Comparison of ENCODE assay signal across 8 cellular contexts in genomic region chr11:117098269-117099231, GRCh38. TPM values are rescaled to one million over a fixed set of nuclear protein-coding genes. Genes with fewer than 3 reads are reported as not detected.
A peak's percentile ranks its signal among the peaks of the same experiment; 100 is the strongest.
DNase-seq lines count a peak whose midpoint lies in the region; ATAC-seq, FAIRE-seq and TF ChIP-seq lines count a peak whose summit lies in the region.

Gene SIK3 (minus strand): TSS chr11:117098428. CDS start chr11:117098415, 13 bp downstream.

- TF ChIP-seq CTCF in A549 (IDR thresholded peaks at IDR 0.05) (no peak), WTC11 (IDR thresholded peaks at IDR 0.05) (no peak), bronchial epithelial cell (IDR thresholded peaks at IDR 0.05; ENCODE audit: insufficient read depth, low read length, severe bottlenecking) (no peak), spleen (IDR thresholded peaks at IDR 0.05 in 8 of 11, conservative IDR thresholded peaks at IDR 0.05 in 3 of 11) (peak in 8 of 11 experiments; percentile 14 to 72 (median 54))

- H3K4me3 ChIP-seq in A549 (peak within 1 kb of the TSS; percentile 95), bronchial epithelial cell (ENCODE audit: low read depth, low read length) (peak within 1 kb of the TSS; percentile 79), spleen (peak within 1 kb of the TSS; percentile 64 to 90 (median 72))

- H3K36me3 ChIP-seq in bronchial epithelial cell (ENCODE audit: control insufficient read depth, insufficient read depth, low read length) (no peaks in the 10 kb centered on the region), spleen (no peaks in the 10 kb centered on the region)

- TF ChIP-seq EP300 in A549 (IDR thresholded peaks at IDR 0.05), result no peak

- FAIRE-seq in A549 (lab: Jason Lieb, UNC) (no peak), bronchial epithelial cell (lab: Jason Lieb, UNC) (no peak)

- WGBS in A549 (ENCODE audit: missing lambda C conversion rate), result 17% methylated on average over 20 of the region's 78 CpGs
- WGBS in spleen, 5 donors, result 3 to 7% (median 4%) methylated on average over 27 to 77 of the region's 78 CpGs

- H3K9me3 ChIP-seq in A549 (no peaks in the 10 kb centered on the region), spleen (no peaks in the 10 kb centered on the region)

- POLR2A ChIA-PET in A549 (lab: Yijun Ruan, JAX), result interaction anchor here (0.9 to 1.5 kb wide), 3 partner anchors 46 to 311 kb away, joined by 3 to 5 read pairs (median 4); partner anchors contain the start of genes PAFAH1B2 and ZPR1
- POLR2A ChIA-PET in WTC11 (lab: Charles Lee), result interaction anchor here (0.6 to 1.0 kb wide), 3 partner anchors 45 to 307 kb away, joined by 3 to 7 read pairs (median 3); partner anchors contain the start of genes APOA5 and PAFAH1B2

- peak; percentile 87 to 89 for ATAC-seq in A549
- ATAC-seq in GM18867 (IDR thresholded peaks at IDR 0.05; ENCODE audit: unreplicated experiment), result peak; percentile 70
- peak; percentile 75 for ATAC-seq in HG03108 (IDR thresholded peaks at IDR 0.05; ENCODE audit: unreplicated experiment)
- peak; percentile 65 for ATAC-seq in WTC11

- H3K27me3 ChIP-seq in bronchial epithelial cell (ENCODE audit: control insufficient read depth, insufficient read depth, low read length), result no peaks in the 10 kb centered on the region
- H3K27me3 ChIP-seq in spleen (replicated peaks in 1 of 7), result no peaks in the 10 kb centered on the region

- no peaks in the 10 kb centered on the region for H3K9me3 Mint-ChIP-seq in WTC11

- TF ChIP-seq POLR2A in A549 (IDR thresholded peaks at IDR 0.05; ENCODE audit: low read length), result peak; percentile 36; the same call in 1 of the 2 replicates
- peak in 2 of 3 donors; percentile 15 to 25 for TF ChIP-seq POLR2A in spleen (IDR thresholded peaks at IDR 0.05)

- intact Hi-C loops in spleen (cut with DNase I; ENCODE audit: low total_unique reads), result no loop called here

- CTCF ChIA-PET in A549 (lab: Yijun Ruan, JAX), result interaction anchor here (0.8 to 3.8 kb wide), 7 partner anchors 8 to 366 kb away, joined by 3 to 19 read pairs (median 4); no protein-coding TSS in a partner anchor
- CTCF ChIA-PET in WTC11 (lab: Charles Lee), result interaction anchor here (0.5 to 2.1 kb wide), 13 partner anchors 15 to 310 kb away, joined by 3 to 11 read pairs (median 5); partner anchors contain the start of genes APOA5, PAFAH1B2 and ZPR1

- H3K4me1 ChIP-seq in A549 (peaks cover 41% of the 10 kb centered on the region), spleen (peaks cover 29 to 59% (median 51%) of the 10 kb centered on the region in 6 donors)

- H3K4me2 ChIP-seq in A549, result peak within 1 kb of the TSS; percentile 94

- peaks cover 40% of the 10 kb centered on the region for H3K4me1 Mint-ChIP-seq in WTC11

- DNase-seq in A549 (ENCODE audit: low read depth in 1 of 2, low spot score in 1 of 2) (peak; percentile 85 to 86), NCI-H2196 treated with DMSO at 0.1 percent for 48 hours (lab: John Stamatoyannopoulos, UW; ENCODE audit: unreplicated experiment) (peak; percentile 89), WTC11 (ENCODE audit: low spot score) (peak; percentile 90), bronchial epithelial cell (ENCODE audit: low read depth) (peak; percentile 97), inferior parietal cortex (ENCODE audit: extremely low spot score) (peak; percentile 93), spleen (peak; percentile 97)

- H3K27ac ChIP-seq in A549, result peak within 1 kb of the TSS; percentile 99
- H3K27ac ChIP-seq in spleen, result peak within 1 kb of the TSS; percentile 87 to 99 (median 94)

- H3K27me3 Mint-ChIP-seq in WTC11 (ENCODE audit: low read depth), result no peaks in the 10 kb centered on the region

- no peaks in the 10 kb centered on the region for H3K36me3 Mint-ChIP-seq in WTC11

- H3K4me3 Mint-ChIP-seq in WTC11, result peak within 1 kb of the TSS; percentile 92

- 0 out of 5 replicates have a peak, but pooled peaks of 1 of the 2 experiments have one; percentile 32 for TF ChIP-seq RAD21 in A549 (conservative IDR thresholded peaks at IDR 0.05 in 1 of 2, IDR thresholded peaks at IDR 0.05 in 1 of 2)

- peak within 1 kb of the TSS; percentile 95 for H3K27ac Mint-ChIP-seq in WTC11

TF ChIP-seq in A549, 52 proteins besides CTCF, POLR2A, EP300 and RAD21 (continues in another document):
- TF ChIP-seq PBX3 (IDR thresholded peaks at IDR 0.05) (no peak), ESRRA (IDR thresholded peaks at IDR 0.05; ENCODE audit: borderline replicate concordance, low read length) (peak; percentile 16; the same call in 1 of the 2 replicates), MAZ (IDR thresholded peaks at IDR 0.05; ENCODE audit: borderline replicate concordance, low read depth, low read length) (peak; percentile 66; the same call in 1 of the 2 replicates), TFCP2L1 (CRISPR knock-in tag; IDR thresholded peaks at IDR 0.05) (no peak), MYC (IDR thresholded peaks at IDR 0.05; ENCODE audit: borderline replicate concordance, low read length) (0 out of 2 replicates have a peak, but pooled peaks have one; percentile 22), BHLHE40 (IDR thresholded peaks at IDR 0.05; ENCODE audit: low read depth, low read length) (peak; percentile 66), E2F6 (IDR thresholded peaks at IDR 0.05; ENCODE audit: borderline replicate concordance, low read depth) (peak; percentile 59; the same call in 1 of the 2 replicates), CHD2 (IDR thresholded peaks at IDR 0.05; ENCODE audit: low read length, partially characterized antibody) (no peak), GATA3 (IDR thresholded peaks at IDR 0.05; ENCODE audit: borderline replicate concordance) (no peak), FOSL2 (IDR thresholded peaks at IDR 0.05) (no peak), FOSL2 (CRISPR knock-in tag; IDR thresholded peaks at IDR 0.05) (peak; percentile 38)

TF ChIP-seq in WTC11, 78 proteins besides CTCF, POLR2A, EP300 and RAD21 (continues in another document):
- TF ChIP-seq GABPB1 (CRISPR knock-in tag; IDR thresholded peaks at IDR 0.05) (no peak), FOXK1 (CRISPR knock-in tag; IDR thresholded peaks at IDR 0.05) (no peak), ZNF416 (CRISPR knock-in tag; IDR thresholded peaks at IDR 0.05) (no peak), FOXP1 (CRISPR knock-in tag; IDR thresholded peaks at IDR 0.05; ENCODE audit: borderline replicate concordance) (no peak), ZNF423 (CRISPR knock-in tag; IDR thresholded peaks at IDR 0.05) (no peak), USF1 (CRISPR knock-in tag; IDR thresholded peaks at IDR 0.05) (peak; percentile 97), JUN (CRISPR knock-in tag; IDR thresholded peaks at IDR 0.05) (no peak), MLX (CRISPR knock-in tag; IDR thresholded peaks at IDR 0.05) (no peak), TP53 (CRISPR knock-in tag; IDR thresholded peaks at IDR 0.05) (no peak)
- TF ChIP-seq, protein P1, sequence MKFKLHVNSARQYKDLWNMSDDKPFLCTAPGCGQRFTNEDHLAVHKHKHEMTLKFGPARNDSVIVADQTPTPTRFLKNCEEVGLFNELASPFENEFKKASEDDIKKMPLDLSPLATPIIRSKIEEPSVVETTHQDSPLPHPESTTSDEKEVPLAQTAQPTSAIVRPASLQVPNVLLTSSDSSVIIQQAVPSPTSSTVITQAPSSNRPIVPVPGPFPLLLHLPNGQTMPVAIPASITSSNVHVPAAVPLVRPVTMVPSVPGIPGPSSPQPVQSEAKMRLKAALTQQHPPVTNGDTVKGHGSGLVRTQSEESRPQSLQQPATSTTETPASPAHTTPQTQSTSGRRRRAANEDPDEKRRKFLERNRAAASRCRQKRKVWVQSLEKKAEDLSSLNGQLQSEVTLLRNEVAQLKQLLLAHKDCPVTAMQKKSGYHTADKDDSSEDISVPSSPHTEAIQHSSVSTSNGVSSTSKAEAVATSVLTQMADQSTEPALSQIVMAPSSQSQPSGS (CRISPR knock-in tag; IDR thresholded peaks at IDR 0.05; ENCODE audit: borderline replicate concordance, low read depth), result no peak

RNA-seq across cellular contexts. Expression of gene SIK3, which starts in this region (rescaled TPM):
- polyA plus RNA-seq in A549 (2011; rRNA removed) (8.2 and 12.3 TPM in 2 replicates), A549 (2017; fragmentation: RNase III; extraction: RNeasy Plus Mini Kit Qiagen cat#74134 plus additional on column Dnase treatment) (7.3 to 9.0 TPM (median 8.7 TPM) in 3 replicates), spleen (10 to 100 TPM in 2 of 3 donors, 1 to 10 TPM in 1; 7.8 to 11.8 (median 11.1) TPM)
- polyA plus RNA-seq in A549 (2012; cell fraction: cytosol; rRNA removed), result 4.3 and 5.4 TPM in 2 replicates
- 10.6 and 12.8 TPM in 2 replicates for polyA plus RNA-seq in A549 (2012; cell fraction: nucleus; rRNA removed)
- 17.8 and 25.0 TPM in 2 replicates for polyA minus RNA-seq in A549 (2011; rRNA and poly(A)+ RNA removed)
- total RNA-seq in WTC11 (2021) (26.4 to 34.4 TPM (median 29.6 TPM) in 3 replicates), bronchial epithelial cell (6.8 and 7.3 TPM in 2 replicates), spleen (100 to 1,000 TPM in 1 of 7 donors, 10 to 100 TPM in 6; 61.0 to 112 (median 70.9) TPM)

Comparison
In these comparisons a context has a peak if more than half of its experiments do, and no peak if none do; other contexts are left out.
1. Peak in every context shown above with its lines: DNase-seq, ATAC-seq, H3K4me3 ChIP-seq and H3K27ac ChIP-seq.
2. CTCF ChIP-seq: peak in spleen (8 of 11); none in A549 (single experiment), WTC11 (single experiment) and bronchial epithelial cell (single experiment).